1 cellular context compared by ENCODE assay signal in the genomic region with DNA sequence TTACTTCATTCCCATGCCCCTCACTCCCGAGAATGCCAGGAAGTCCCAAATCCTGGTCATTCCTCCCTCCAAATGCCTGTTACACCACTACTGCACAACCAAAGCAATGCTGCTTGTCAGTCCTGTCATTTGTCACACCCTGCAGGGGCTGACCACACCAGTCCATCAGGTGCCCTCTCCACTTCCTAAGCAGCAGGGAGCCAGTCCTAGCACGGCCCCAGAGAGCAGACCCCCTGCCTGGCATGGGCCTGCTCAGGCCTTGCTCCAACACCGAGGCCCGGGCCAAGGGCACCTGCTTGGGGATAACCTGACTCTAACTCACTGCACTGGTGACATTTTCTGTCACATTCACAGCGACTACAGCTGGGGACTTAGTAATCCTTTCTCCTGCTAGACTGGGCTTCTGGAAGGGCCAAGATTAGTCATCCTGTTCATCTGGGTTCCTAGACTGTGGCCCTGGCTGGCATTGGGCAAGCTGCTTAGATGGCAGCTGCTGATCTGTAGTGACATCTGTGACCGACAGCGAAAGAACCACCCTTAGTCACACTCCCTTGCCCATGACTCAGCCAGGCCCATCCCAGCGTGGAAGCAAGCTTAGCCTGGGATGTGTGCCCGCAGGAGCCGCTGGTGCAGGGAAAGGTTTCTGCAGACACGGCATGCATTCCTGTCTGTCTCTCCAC.
TF ChIP-seq lines count a peak whose summit lies in the region.

No MANE protein-coding gene starts in this region.

TF ChIP-seq in SK-N-SH treated with all-trans-retinoic acid at 6 μM for 48 hours, 23 proteins besides CTCF, POLR2A, EP300 and RAD21 (continued from another document):
- TF ChIP-seq, protein P1, sequence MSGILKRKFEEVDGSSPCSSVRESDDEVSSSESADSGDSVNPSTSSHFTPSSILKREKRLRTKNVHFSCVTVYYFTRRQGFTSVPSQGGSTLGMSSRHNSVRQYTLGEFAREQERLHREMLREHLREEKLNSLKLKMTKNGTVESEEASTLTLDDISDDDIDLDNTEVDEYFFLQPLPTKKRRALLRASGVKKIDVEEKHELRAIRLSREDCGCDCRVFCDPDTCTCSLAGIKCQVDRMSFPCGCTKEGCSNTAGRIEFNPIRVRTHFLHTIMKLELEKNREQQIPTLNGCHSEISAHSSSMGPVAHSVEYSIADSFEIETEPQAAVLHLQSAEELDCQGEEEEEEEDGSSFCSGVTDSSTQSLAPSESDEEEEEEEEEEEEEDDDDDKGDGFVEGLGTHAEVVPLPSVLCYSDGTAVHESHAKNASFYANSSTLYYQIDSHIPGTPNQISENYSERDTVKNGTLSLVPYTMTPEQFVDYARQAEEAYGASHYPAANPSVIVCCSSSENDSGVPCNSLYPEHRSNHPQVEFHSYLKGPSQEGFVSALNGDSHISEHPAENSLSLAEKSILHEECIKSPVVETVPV (CRISPR knock-in tag; IDR thresholded peaks at IDR 0.05), result no peak; the same call in 1 of the 2 replicates
- TF ChIP-seq TCF4 (CRISPR knock-in tag; IDR thresholded peaks at IDR 0.05; ENCODE audit: borderline replicate concordance) (no peak), GLIS3 (CRISPR knock-in tag; IDR thresholded peaks at IDR 0.05) (no peak)
